ENCODE assay signal across 9 cellular contexts in the genomic region with DNA sequence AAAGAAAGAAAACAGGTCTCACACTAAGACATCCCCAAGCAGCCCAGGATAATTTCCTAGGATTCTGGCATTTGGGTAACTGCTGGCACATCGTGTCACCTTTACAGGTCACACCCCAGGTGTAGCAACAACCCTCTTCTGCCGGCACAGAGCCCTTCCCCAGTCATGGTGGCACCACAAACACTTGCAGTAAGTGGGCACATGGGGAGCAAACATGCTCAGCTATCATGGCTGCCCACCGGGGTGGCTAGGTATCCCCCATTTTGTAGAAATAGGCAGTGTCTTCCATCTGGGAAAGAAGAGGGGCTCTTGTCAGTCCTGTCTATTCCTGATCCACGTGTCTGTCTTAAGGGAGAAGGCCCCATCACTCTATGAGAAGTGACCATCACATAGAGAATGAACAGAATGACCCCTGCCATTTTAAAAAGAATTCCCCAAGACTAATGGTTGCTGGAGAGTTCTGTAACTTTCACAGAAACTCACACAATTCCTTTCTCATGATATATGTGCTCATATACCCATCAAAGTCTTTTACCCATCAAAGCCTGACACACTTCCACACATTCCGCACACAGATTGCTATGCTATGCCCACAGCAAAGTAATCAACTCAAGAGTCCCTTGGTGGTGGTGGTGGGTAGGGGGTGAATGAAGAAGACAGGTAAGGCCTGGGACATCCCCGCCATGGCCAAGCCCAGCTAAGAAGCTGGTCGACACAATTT. TPM values are rescaled to one million over a fixed set of nuclear protein-coding genes. Genes with fewer than 3 reads are reported as not detected.
DNase-seq lines count a peak whose midpoint lies in the region; TF ChIP-seq lines count a peak whose summit lies in the region.
"Had no signal": no experiment of that assay in that cellular context is flagged by ENCODE, and none has a peak within 500 bp of the region (broad histone marks: within the 10 kb centered on the region; RNA-seq: fewer than 3 reads in every experiment).

No MANE protein-coding gene starts in this region.

- H3K4me3 Mint-ChIP-seq in CD14-positive monocyte (peak overlapping the region in 1 of 2 donors; percentile 40), IgD-negative memory B cell (peak overlapping the region in 3 of 4 donors; percentile 2 to 55 (median 8)), chondrocyte (ENCODE audit: unreplicated experiment) (no peak overlapping the region), neural crest cell (no peak overlapping the region)

- TF ChIP-seq CTCF in CD14-positive monocyte (IDR thresholded peaks at IDR 0.05), result no peak
- TF ChIP-seq CTCF in chondrocyte (IDR thresholded peaks at IDR 0.05), result no peak
- TF ChIP-seq CTCF in neural crest cell (conservative IDR thresholded peaks at IDR 0.05), result no peak

- H3K36me3 Mint-ChIP-seq in CD14-positive monocyte (peaks cover 12 to 22% of the 10 kb centered on the region in 2 donors), IgD-negative memory B cell (peaks cover 1% of the 10 kb centered on the region), chondrocyte (ENCODE audit: low read depth) (peaks cover 3% of the 10 kb centered on the region), neural crest cell (ENCODE audit: low read depth) (peaks cover 3% of the 10 kb centered on the region)

- intact Hi-C loops in CD14-positive monocyte (cut with micrococcal nuclease), result no loop called here

- H3K27me3 Mint-ChIP-seq in CD14-positive monocyte (ENCODE audit: low read depth in 3 of 3) (peaks cover 0 to 3% (median 0%) of the 10 kb centered on the region in 3 donors), IgD-negative memory B cell (no peaks in the 10 kb centered on the region), chondrocyte (ENCODE audit: low read depth) (no peaks in the 10 kb centered on the region), neural crest cell (ENCODE audit: low read depth) (no peaks in the 10 kb centered on the region)

- H3K9me3 Mint-ChIP-seq in CD14-positive monocyte (no peaks in the 10 kb centered on the region), IgD-negative memory B cell (no peaks in the 10 kb centered on the region), chondrocyte (ENCODE audit: low read depth) (no peaks in the 10 kb centered on the region), neural crest cell (no peaks in the 10 kb centered on the region)

- H3K27ac Mint-ChIP-seq in CD14-positive monocyte (peak overlapping the region; percentile 19 to 87 (median 67)), IgD-negative memory B cell (peak overlapping the region in 2 of 3 donors; percentile 3 to 20), chondrocyte (ENCODE audit: unreplicated experiment) (peak overlapping the region; percentile 95), neural crest cell (ENCODE audit: unreplicated experiment) (peak overlapping the region; percentile 79)

- H3K4me1 Mint-ChIP-seq in CD14-positive monocyte (peaks cover 87% of the 10 kb centered on the region), IgD-negative memory B cell (peaks cover 62 to 81% (median 69%) of the 10 kb centered on the region in 3 donors), chondrocyte (ENCODE audit: low read depth) (peaks cover 92% of the 10 kb centered on the region), neural crest cell (peaks cover 63% of the 10 kb centered on the region)

- DNase-seq in CD14-positive monocyte (ENCODE audit: low spot score) (no peak), chondrocyte (ENCODE audit: low spot score) (peak; percentile 60), neural crest cell (ENCODE audit: low read depth, low spot score) (no peak), Ammon's horn (ENCODE audit: low spot score) (no peak), SKM-1 (lab: John Stamatoyannopoulos, UW; ENCODE audit: unreplicated experiment) (no peak), HK-2 (ENCODE audit: unreplicated experiment) (no peak), DMS153 treated with DMSO at 0.1 percent for 48 hours (lab: John Stamatoyannopoulos, UW; ENCODE audit: unreplicated experiment) (no peak)
- DNase-seq: NCI-H748 treated with DMSO at 0.1 percent for 48 hours had no signal

RNA-seq across cellular contexts. Expression of a gene that starts 33.3 kb away (rescaled TPM):
- polyA plus RNA-seq in CD14-positive monocyte (1 to 10 TPM; 3.7 to 4.2 TPM), IgD-negative memory B cell (20.5 TPM)
- total RNA-seq in chondrocyte (83.8 to 108 TPM (median 104 TPM) in 3 replicates), neural crest cell (152 and 158 TPM in 2 replicates)

Comparison
In these comparisons a context has a peak if more than half of its experiments do, and no peak if none do; other contexts are left out.
1. H3K27ac Mint-ChIP-seq: peak in every context shown above with its lines; median percentile 95 in chondrocyte; 79 in neural crest cell; 67 in CD14-positive monocyte; 12 in IgD-negative memory B cell.
2. H3K4me3 Mint-ChIP-seq: peak in IgD-negative memory B cell (3 of 4); none in chondrocyte (single experiment) and neural crest cell (single experiment).